Comparison of ENCODE assay signal across 20 cellular contexts in genomic region chrX:69313622-69314290, GRCh38.
DNase-seq lines count a peak whose midpoint lies in the region; ATAC-seq and TF ChIP-seq lines count a peak whose summit lies in the region.
"Had no signal": no experiment of that assay in that cellular context is flagged by ENCODE, and none has a peak within 500 bp of the region (broad histone marks: within the 10 kb centered on the region; RNA-seq: fewer than 3 reads in every experiment).

No MANE protein-coding gene starts in this region.

- H3K4me1 Mint-ChIP-seq in brain = peaks cover 83% of the 10 kb centered on the region
- peaks cover 57% of the 10 kb centered on the region for H3K4me1 Mint-ChIP-seq in nephron
- H3K4me1 Mint-ChIP-seq: CD4-positive, alpha-beta memory T cell had no signal

- no peak overlapping the region for H3K4me3 ChIP-seq in BLaER1 treated with 17β-estradiol and CSF1 and Interleukin-3, amounts not matched to agents 10 nM and 100 nM
- no peak overlapping the region for H3K4me3 ChIP-seq in H7 (ENCODE audit: insufficient read depth, low read depth, low read length)
- no peak overlapping the region for H3K4me3 ChIP-seq in psoas muscle
- no peak overlapping the region for H3K4me3 ChIP-seq in stomach
- no peak overlapping the region for H3K4me3 ChIP-seq in dorsolateral prefrontal cortex
- H3K4me3 ChIP-seq: GM12878, Peyer's patch had no signal

- peak overlapping the region in 3 of 5 experiments; percentile 77 to 89 (median 83) for H3K27ac Mint-ChIP-seq in brain
- H3K27ac Mint-ChIP-seq in nephron = peak overlapping the region; percentile 61 to 71 (median 63)
- H3K27ac Mint-ChIP-seq: CD4-positive, alpha-beta memory T cell; HFFc6 had no signal

- intact Hi-C loops in psoas muscle (cut with DNase I) = no loop called here
- intact Hi-C loops in stomach (cut with DNase I; ENCODE audit: low total_unique reads) = no loop called here
- intact Hi-C loops in dorsolateral prefrontal cortex (cut with DNase I) = loop anchor here in 1 of 2 donors (10.0 kb wide), 1 partner anchor 59 kb away; no protein-coding TSS in a partner anchor

- H3K27me3 Mint-ChIP-seq in brain (no peaks in the 10 kb centered on the region), nephron (ENCODE audit: low read depth) (peaks cover 4% of the 10 kb centered on the region)
- H3K27me3 Mint-ChIP-seq: CD4-positive, alpha-beta memory T cell had no signal

- H4K20me1 ChIP-seq in BLaER1 treated with 17β-estradiol and CSF1 and Interleukin-3, amounts not matched to agents 10 nM and 100 nM = peaks cover 0 to 8% (median 0%) of the 10 kb centered on the region in 11 experiments; a peak in 3 of 22 replicates

- no peak overlapping the region for H3K9ac ChIP-seq in BLaER1 treated with 17β-estradiol and CSF1 and Interleukin-3, amounts not matched to agents 10 nM and 100 nM

- H3K27me3 ChIP-seq in BLaER1 treated with 17β-estradiol and CSF1 and Interleukin-3, amounts not matched to agents 10 nM and 100 nM = peaks cover 56 to 96% (median 89%) of the 10 kb centered on the region in 11 experiments
- H3K27me3 ChIP-seq in H7 (ENCODE audit: control insufficient read depth, insufficient read depth, low read length) (no peaks in the 10 kb centered on the region), psoas muscle (ENCODE audit: insufficient read depth in 3 of 3, low read length in 2 of 3) (peaks cover 0 to 26% (median 0%) of the 10 kb centered on the region in 3 donors), stomach (peaks cover 0 to 11% (median 0%) of the 10 kb centered on the region in 3 donors), dorsolateral prefrontal cortex (peaks cover 0 to 72% (median 17%) of the 10 kb centered on the region in 45 donors)
- H3K27me3 ChIP-seq: Peyer's patch had no signal

- TF ChIP-seq CTCF in brain (conservative IDR thresholded peaks at IDR 0.05) (no peak), nephron (IDR thresholded peaks at IDR 0.05; ENCODE audit: unreplicated experiment in 3 of 3) (no peak), psoas muscle (IDR thresholded peaks at IDR 0.05) (no peak), stomach (IDR thresholded peaks at IDR 0.05) (no peak), dorsolateral prefrontal cortex (IDR thresholded peaks at IDR 0.05 in 54 of 56, conservative IDR thresholded peaks at IDR 0.05 in 2 of 56; ENCODE audit: low read depth in 1 of 56, partially characterized antibody in 56 of 56) (no peak)

- 46 to 53% (median 49%) methylated on average over 4 to 6 of the region's 6 CpGs for WGBS in psoas muscle, 3 donors
- WGBS in stomach, 5 donors = 55 to 76% (median 66%) methylated on average over 5 to 6 of the region's 6 CpGs

- H3K9me3 ChIP-seq in BLaER1 treated with 17β-estradiol and CSF1 and Interleukin-3, amounts not matched to agents 10 nM and 100 nM (replicated peaks in 1 of 11) = no peaks in the 10 kb centered on the region
- H3K9me3 ChIP-seq in psoas muscle (no peaks in the 10 kb centered on the region), stomach (no peaks in the 10 kb centered on the region)
- H3K9me3 ChIP-seq: Peyer's patch had no signal

- H3K27ac ChIP-seq in BLaER1 treated with 17β-estradiol and CSF1 and Interleukin-3, amounts not matched to agents 10 nM and 100 nM = no peak overlapping the region
- H3K27ac ChIP-seq in psoas muscle (no peak overlapping the region), stomach (no peak overlapping the region), dorsolateral prefrontal cortex (no peak overlapping the region)
- H3K27ac ChIP-seq: Peyer's patch had no signal

- no peak for TF ChIP-seq EP300 in stomach (IDR thresholded peaks at IDR 0.05)

- H3K4me1 ChIP-seq in BLaER1 treated with 17β-estradiol and CSF1 and Interleukin-3, amounts not matched to agents 10 nM and 100 nM = peaks cover 0 to 36% (median 12%) of the 10 kb centered on the region in 10 experiments; a peak in 10 of 20 replicates
- H3K4me1 ChIP-seq in psoas muscle = no peaks in the 10 kb centered on the region
- H3K4me1 ChIP-seq in stomach = no peaks in the 10 kb centered on the region
- H3K4me1 ChIP-seq: Peyer's patch had no signal

- H3K4me3 Mint-ChIP-seq in brain (no peak overlapping the region), nephron (no peak overlapping the region)
- H3K4me3 Mint-ChIP-seq: CD4-positive, alpha-beta memory T cell; HFFc6 had no signal

- ATAC-seq in psoas muscle (no peak), GM21447 (IDR thresholded peaks at IDR 0.05; ENCODE audit: unreplicated experiment) (no peak)
- ATAC-seq: GM12878 had no signal

- H3K36me3 Mint-ChIP-seq in brain (no peaks in the 10 kb centered on the region), nephron (ENCODE audit: low read depth) (no peaks in the 10 kb centered on the region)
- H3K36me3 Mint-ChIP-seq: CD4-positive, alpha-beta memory T cell had no signal

- H3K9me3 Mint-ChIP-seq in brain = peaks cover 0 to 5% (median 0%) of the 10 kb centered on the region in 5 experiments
- H3K9me3 Mint-ChIP-seq in nephron = peaks cover 3% of the 10 kb centered on the region
- H3K9me3 Mint-ChIP-seq: CD4-positive, alpha-beta memory T cell; HFFc6 had no signal

- DNase-seq in H7 = peak; percentile 65
- DNase-seq in psoas muscle = no peak
- DNase-seq in stomach = no peak
- DNase-seq in dorsolateral prefrontal cortex = no peak
- DNase-seq: CD4-positive, alpha-beta memory T cell; GDM1; HFFc6; KBM-7; MV-4-11; NCI-H1436; NCI-H2029 treated with DMSO at 0.1 percent for 48 hours; NCI-H510A; NCI-H82; Right ventricle myocardium superior had no signal

- no peak for TF ChIP-seq POLR2A in stomach (IDR thresholded peaks at IDR 0.05)

- no peaks in the 10 kb centered on the region for H3K36me3 ChIP-seq in BLaER1 treated with 17β-estradiol and CSF1 and Interleukin-3, amounts not matched to agents 10 nM and 100 nM
- no peaks in the 10 kb centered on the region for H3K36me3 ChIP-seq in H7 (replicated peaks; ENCODE audit: control insufficient read depth, insufficient read depth, low read length)
- no peaks in the 10 kb centered on the region for H3K36me3 ChIP-seq in psoas muscle (ENCODE audit: insufficient read depth in 1 of 2, low read depth in 1 of 2)
- no peaks in the 10 kb centered on the region for H3K36me3 ChIP-seq in stomach
- H3K36me3 ChIP-seq: Peyer's patch had no signal

- peak overlapping the region in 7 of 11 experiments; percentile 3 to 48 (median 42); a peak in 11 of 22 replicates for H3K4me2 ChIP-seq in BLaER1 treated with 17β-estradiol and CSF1 and Interleukin-3, amounts not matched to agents 10 nM and 100 nM
